Comparison of ENCODE assay signal across 13 cellular contexts in the genomic region with DNA sequence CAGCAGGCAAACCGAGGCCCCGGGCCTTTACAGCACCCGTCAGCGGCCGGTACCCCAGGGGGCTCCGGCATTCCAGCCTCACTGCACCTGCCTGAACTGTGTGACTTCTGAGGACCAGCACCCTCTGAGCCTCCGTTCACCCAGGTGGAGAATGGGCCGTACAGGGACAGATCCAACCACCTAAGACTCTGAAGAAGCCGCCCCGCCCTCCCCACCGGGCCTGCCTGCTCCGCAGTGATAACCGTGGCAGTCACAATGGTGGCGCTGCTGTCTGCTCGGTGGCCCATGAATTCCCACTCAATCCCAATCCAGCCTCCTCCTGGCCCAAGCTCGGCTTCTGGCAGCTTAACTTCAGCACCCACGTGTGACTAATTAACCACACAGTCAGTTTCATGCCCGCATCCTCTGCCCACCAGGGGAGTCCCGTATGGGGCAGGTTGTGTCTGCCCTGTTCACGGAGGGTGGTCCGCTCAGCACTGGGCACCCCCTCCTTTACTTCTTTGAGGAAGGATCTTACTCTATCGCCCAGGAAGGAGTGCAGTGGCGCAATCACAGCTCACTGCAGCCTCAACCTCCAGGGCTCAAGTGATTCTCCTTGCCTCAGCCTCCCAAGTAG. TPM values are rescaled to one million over a fixed set of nuclear protein-coding genes. Genes with fewer than 3 reads are reported as not detected.
DNase-seq lines count a peak whose midpoint lies in the region; ATAC-seq and TF ChIP-seq lines count a peak whose summit lies in the region.
"Had no signal": no experiment of that assay in that cellular context is flagged by ENCODE, and none has a peak within 500 bp of the region (broad histone marks: within the 10 kb centered on the region; RNA-seq: fewer than 3 reads in every experiment).

No MANE protein-coding gene starts in this region.

- peaks cover 0 to 2% of the 10 kb centered on the region in 2 experiments; a peak in 2 of 5 replicates for H3K9me3 Mint-ChIP-seq in H9

- peaks cover 68% of the 10 kb centered on the region for H4K20me1 ChIP-seq in Loucy (ENCODE audit: insufficient read depth, low read length, poor library complexity, severe bottlenecking)
- no peaks in the 10 kb centered on the region for H4K20me1 ChIP-seq in H9 (ENCODE audit: control insufficient read depth, insufficient read depth, insufficient read length)

- H3K36me3 ChIP-seq in A673 (ENCODE audit: insufficient read depth, low read length, poor library complexity, severe bottlenecking), result peaks cover 63% of the 10 kb centered on the region
- peaks cover 41% of the 10 kb centered on the region; the same call in 1 of the 2 replicates for H3K36me3 ChIP-seq in Loucy (ENCODE audit: insufficient read depth, low read length)

- H3K4me2 ChIP-seq in Loucy (ENCODE audit: low read depth, low read length, poor library complexity, severe bottlenecking), result peak overlapping the region; percentile 90
- no peak overlapping the region for H3K4me2 ChIP-seq in H9 (ENCODE audit: insufficient read depth, insufficient read length, low read length)

- TF ChIP-seq CTCF in A673 (conservative IDR thresholded peaks at IDR 0.05; ENCODE audit: low read depth, low read length) (no peak), Loucy (conservative IDR thresholded peaks at IDR 0.05; ENCODE audit: low read length) (no peak), H9 (conservative IDR thresholded peaks at IDR 0.05) (no peak), coronary artery (IDR thresholded peaks at IDR 0.05) (no peak)

- H3K27ac ChIP-seq in A673 (ENCODE audit: low read depth, low read length, poor library complexity, severe bottlenecking), result peak overlapping the region; percentile 93
- no peak overlapping the region for H3K27ac ChIP-seq in H9 (ENCODE audit: insufficient read length, low read depth, low read length)
- no peak overlapping the region for H3K27ac ChIP-seq in coronary artery

- H3K27me3 Mint-ChIP-seq in H9 (ENCODE audit: low read depth), result peaks cover 2% of the 10 kb centered on the region; the same call in 1 of the 2 replicates

- peaks cover 10 to 19% of the 10 kb centered on the region in 2 experiments for H3K4me1 Mint-ChIP-seq in H9

- H3K14ac ChIP-seq in H9 (ENCODE audit: insufficient read depth, low read length), result no peak overlapping the region

- H3K9ac ChIP-seq in Loucy (ENCODE audit: low read depth, low read length, poor library complexity, severe bottlenecking) (no peak overlapping the region), H9 (ENCODE audit: extremely low read depth, insufficient read length, low read length) (no peak overlapping the region)

- H3K56ac ChIP-seq in H9 (ENCODE audit: insufficient read length, low read depth, low read length), result no peak overlapping the region

- H3K4me3 ChIP-seq in A673 (ENCODE audit: low read depth, low read length, poor library complexity, severe bottlenecking), result no peak overlapping the region
- no peak overlapping the region for H3K4me3 ChIP-seq in Loucy (ENCODE audit: low read length, poor library complexity, severe bottlenecking)
- no peak overlapping the region for H3K4me3 ChIP-seq in coronary artery

- H3K4me1 ChIP-seq in A673 (ENCODE audit: insufficient read depth, low read length, poor library complexity, severe bottlenecking), result peaks cover 15% of the 10 kb centered on the region
- H3K4me1 ChIP-seq in Loucy (ENCODE audit: insufficient read depth, low read length, poor library complexity, severe bottlenecking), result peaks cover 16% of the 10 kb centered on the region
- no peaks in the 10 kb centered on the region for H3K4me1 ChIP-seq in H9 (ENCODE audit: insufficient read depth, low read length)

- ATAC-seq in GM18873 (IDR thresholded peaks at IDR 0.05; ENCODE audit: low FRiP score, unreplicated experiment) (peak; percentile 2), HG02798 (IDR thresholded peaks at IDR 0.05; ENCODE audit: poor library complexity, unreplicated experiment) (no peak)
- ATAC-seq: SK-N-SH treated with all-trans-retinoic acid at 6 μM for 48 hours had no signal

- no CpG with 5 or more reads among the region's 23 CpGs for WGBS in H9 (ENCODE audit: extremely low coverage, insufficient read length, low lambda C conversion rate)

- H3K27ac Mint-ChIP-seq in H9, result peak overlapping the region in 1 of 3 experiments; percentile 74; a peak in 1 of 7 replicates

- H3F3A ChIP-seq in Loucy (ENCODE audit: low read depth), result no peaks in the 10 kb centered on the region

- peak overlapping the region in 1 of 2 experiments; percentile 44; a peak in 2 of 5 replicates for H3K4me3 Mint-ChIP-seq in H9

- H2BK5ac ChIP-seq in H9 (ENCODE audit: insufficient read length, low read length), result no peak overlapping the region

- H2BK120ac ChIP-seq in H9 (ENCODE audit: low read depth, low read length, poor library complexity, severe bottlenecking), result no peak overlapping the region

- peaks cover 28 to 59% (median 42%) of the 10 kb centered on the region in 3 experiments for H3K36me3 Mint-ChIP-seq in H9 (ENCODE audit: insufficient read depth in 1 of 3, low read depth in 3 of 3)

- no peak overlapping the region for H3T11ph ChIP-seq in H9 (ENCODE audit: low read length)

- H3K18ac ChIP-seq in H9 (ENCODE audit: insufficient read length, low read depth, low read length), result no peak overlapping the region

- H3K9me2 ChIP-seq in Loucy (replicated peaks; ENCODE audit: low read depth, low read length), result no peaks in the 10 kb centered on the region

- H2AK5ac ChIP-seq in H9 (ENCODE audit: insufficient read length, low read length), result no peak overlapping the region

- H4K91ac ChIP-seq in H9 (ENCODE audit: insufficient read length, low read depth, low read length), result no peak overlapping the region

- H2BK12ac ChIP-seq in H9 (ENCODE audit: insufficient read length, low read depth, low read length), result no peak overlapping the region

- peaks cover 9% of the 10 kb centered on the region for H3K79me1 ChIP-seq in H9 (ENCODE audit: insufficient read depth, low read depth, low read length, poor library complexity, severe bottlenecking)

- H3K27me3 ChIP-seq in A673 (replicated peaks; ENCODE audit: insufficient read depth, low read depth, low read length, poor library complexity), result no peaks in the 10 kb centered on the region
- no peaks in the 10 kb centered on the region for H3K27me3 ChIP-seq in Loucy (ENCODE audit: insufficient read depth, low read length, poor library complexity, severe bottlenecking)
- no peaks in the 10 kb centered on the region for H3K27me3 ChIP-seq in H9 (ENCODE audit: insufficient read depth, low read length)

- no peak overlapping the region for H2BK20ac ChIP-seq in H9 (ENCODE audit: low read depth, low read length, poor library complexity, severe bottlenecking)

- H3K23ac ChIP-seq in H9 (ENCODE audit: insufficient read length, low read depth, low read length), result no peak overlapping the region

- no peak overlapping the region for H2BK15ac ChIP-seq in H9 (ENCODE audit: low read depth, low read length)

- CTCF ChIA-PET in A673 (lab: Charles Lee), result no interaction called here

- POLR2A ChIA-PET in A673 (lab: Charles Lee; ENCODE audit: low non-redundant PET), result interaction anchor here (0.6 kb wide), 1 partner anchor 380 kb away, joined by 3 read pairs; the partner anchor contains the start of gene CIRBP

- H3K9me3 ChIP-seq in A673 (ENCODE audit: low read depth, low read length, poor library complexity, severe bottlenecking), result no peaks in the 10 kb centered on the region
- no peaks in the 10 kb centered on the region for H3K9me3 ChIP-seq in Loucy (ENCODE audit: insufficient read depth, low read depth, low read length)
- no peaks in the 10 kb centered on the region for H3K9me3 ChIP-seq in H9 (ENCODE audit: control insufficient read depth, low read depth, low read length)

- H2AFZ ChIP-seq in Loucy (ENCODE audit: low read length) (no peak overlapping the region), H9 (ENCODE audit: low read length) (no peak overlapping the region)

- DNase-seq in A673 (ENCODE audit: low spot score), result no peak
- peak; percentile 52 for DNase-seq in glomerular visceral epithelial cell (ENCODE audit: extremely low spot score)
- DNase-seq in H9, result no peak
- no peak for DNase-seq in coronary artery (ENCODE audit: low spot score)
- no peak for DNase-seq in stimulated activated CD4-positive, alpha-beta T cell treated with anti-CD3 and anti-CD28 coated beads, Interleukin-4, amount 100 ng/mL, for 1 hour
- DNase-seq: caudate nucleus, foreskin fibroblast, mammary epithelial cell, NCI-H226 had no signal

- H4K5ac ChIP-seq in H9 (ENCODE audit: insufficient read length, low read depth, low read length), result no peak overlapping the region

- H4K8ac ChIP-seq in H9 (replicated peaks; ENCODE audit: insufficient read length, low read depth, low read length), result no peak overlapping the region

- no TSS peak for BruUV-seq in A673 (replicated peaks; lab: Mats Ljungman, UMichigan)

- no peak overlapping the region for H3K4ac ChIP-seq in H9 (ENCODE audit: low read depth, low read length)

- intact Hi-C loops in A673 (cut with micrococcal nuclease; ENCODE audit: unreplicated experiment), result no loop called here

- H3K79me2 ChIP-seq in Loucy (ENCODE audit: insufficient read depth, low read length) (peaks cover 78% of the 10 kb centered on the region), H9 (ENCODE audit: insufficient read depth, low read length) (peaks cover 9% of the 10 kb centered on the region; the same call in 1 of the 2 replicates)

- H3K23me2 ChIP-seq in H9 (ENCODE audit: insufficient read length, low read depth, low read length, poor library complexity, severe bottlenecking), result peaks cover 9% of the 10 kb centered on the region

RNA-seq across cellular contexts. Expression of gene TCF3, which starts 3.4 kb away (rescaled TPM):
- 333 and 361 TPM in 2 replicates for total RNA-seq in A673 (2021)
- 304 TPM in 2 replicates for total RNA-seq in H9 (2021)

RNA-seq across cellular contexts. Expression of gene UQCR11, which starts 43.8 kb away (rescaled TPM):
- total RNA-seq in A673 (2021), result 256 and 258 TPM in 2 replicates
- total RNA-seq in H9 (2021), result 166 and 174 TPM in 2 replicates

RNA-seq across cellular contexts. Expression of gene MBD3, which starts 56.4 kb away (rescaled TPM):
- total RNA-seq in A673 (2021), result 138 and 139 TPM in 2 replicates
- total RNA-seq in H9 (2021), result 126 and 128 TPM in 2 replicates
